Comparison of ENCODE assay signal across 6 cellular contexts in genomic region chr4:12957108-12957507, GRCh38.
"Had no signal": no experiment of that assay in that cellular context is flagged by ENCODE, and none has a peak within 500 bp of the region (broad histone marks: within the 10 kb centered on the region; RNA-seq: fewer than 3 reads in every experiment).

No MANE protein-coding gene starts in this region.

- H3K27ac Mint-ChIP-seq: GM23338 had no signal

- DNase-seq: H9, HCEC 1CT, IMR-90, KG1 had no signal

- H3K4me3 Mint-ChIP-seq: GM23338, H9 had no signal

- H3K9me3 Mint-ChIP-seq: GM23338, H9 had no signal

- ATAC-seq: GM23338, K562 had no signal

- H3K4me3 ChIP-seq: GM23338, K562 had no signal
